In the genomic region with DNA sequence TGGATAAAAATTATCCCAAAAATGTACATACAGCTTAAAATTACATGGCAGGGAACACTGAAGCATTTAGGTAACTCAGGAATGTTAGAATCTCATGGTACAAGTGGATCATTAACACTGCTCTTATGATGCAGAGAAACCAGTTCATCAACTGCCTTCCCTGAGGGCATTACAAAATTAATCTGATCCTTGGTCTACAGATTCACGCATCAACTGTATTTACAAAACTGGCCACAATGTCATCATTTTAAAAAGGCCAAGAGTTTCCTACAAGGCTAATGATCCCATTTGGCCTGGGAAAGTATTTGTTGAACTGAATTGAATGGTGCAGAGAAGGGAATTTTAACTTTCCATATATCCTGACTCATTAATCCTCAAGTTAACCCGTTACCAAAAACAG, we compare ENCODE assay signal across 1 cellular context.
TF ChIP-seq lines count a peak whose summit lies in the region.

No MANE protein-coding gene starts in this region.

TF ChIP-seq in SK-N-SH, 30 proteins besides CTCF, POLR2A, EP300 and RAD21 (continued from another document):
- TF ChIP-seq RXRA (IDR thresholded peaks at IDR 0.05; ENCODE audit: borderline replicate concordance, low read depth) (no peak), EZH2phosphoT487 (IDR thresholded peaks at IDR 0.05; ENCODE audit: borderline replicate concordance, low read depth) (no peak), FOXM1 (IDR thresholded peaks at IDR 0.05; ENCODE audit: low read depth) (no peak), RCOR1 (IDR thresholded peaks at IDR 0.05; ENCODE audit: low read length) (no peak), CHD2 (IDR thresholded peaks at IDR 0.05; ENCODE audit: low read length, partially characterized antibody) (no peak), NRF1 (IDR thresholded peaks at IDR 0.05; ENCODE audit: low read depth, low read length) (no peak), MEF2A (IDR thresholded peaks at IDR 0.05; ENCODE audit: borderline replicate concordance, low read depth) (no peak), ELF1 (IDR thresholded peaks at IDR 0.05) (no peak)
- TF ChIP-seq, protein P1, sequence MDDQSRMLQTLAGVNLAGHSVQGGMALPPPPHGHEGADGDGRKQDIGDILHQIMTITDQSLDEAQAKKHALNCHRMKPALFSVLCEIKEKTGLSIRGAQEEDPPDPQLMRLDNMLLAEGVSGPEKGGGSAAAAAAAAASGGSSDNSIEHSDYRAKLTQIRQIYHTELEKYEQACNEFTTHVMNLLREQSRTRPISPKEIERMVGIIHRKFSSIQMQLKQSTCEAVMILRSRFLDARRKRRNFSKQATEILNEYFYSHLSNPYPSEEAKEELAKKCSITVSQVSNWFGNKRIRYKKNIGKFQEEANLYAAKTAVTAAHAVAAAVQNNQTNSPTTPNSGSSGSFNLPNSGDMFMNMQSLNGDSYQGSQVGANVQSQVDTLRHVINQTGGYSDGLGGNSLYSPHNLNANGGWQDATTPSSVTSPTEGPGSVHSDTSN (IDR thresholded peaks at IDR 0.05), result no peak
- TF ChIP-seq, protein P2, sequence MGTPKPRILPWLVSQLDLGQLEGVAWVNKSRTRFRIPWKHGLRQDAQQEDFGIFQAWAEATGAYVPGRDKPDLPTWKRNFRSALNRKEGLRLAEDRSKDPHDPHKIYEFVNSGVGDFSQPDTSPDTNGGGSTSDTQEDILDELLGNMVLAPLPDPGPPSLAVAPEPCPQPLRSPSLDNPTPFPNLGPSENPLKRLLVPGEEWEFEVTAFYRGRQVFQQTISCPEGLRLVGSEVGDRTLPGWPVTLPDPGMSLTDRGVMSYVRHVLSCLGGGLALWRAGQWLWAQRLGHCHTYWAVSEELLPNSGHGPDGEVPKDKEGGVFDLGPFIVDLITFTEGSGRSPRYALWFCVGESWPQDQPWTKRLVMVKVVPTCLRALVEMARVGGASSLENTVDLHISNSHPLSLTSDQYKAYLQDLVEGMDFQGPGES (IDR thresholded peaks at IDR 0.05; ENCODE audit: low read depth, low read length), result no peak
